ENCODE assay signal across 3 cellular contexts in the genomic region with DNA sequence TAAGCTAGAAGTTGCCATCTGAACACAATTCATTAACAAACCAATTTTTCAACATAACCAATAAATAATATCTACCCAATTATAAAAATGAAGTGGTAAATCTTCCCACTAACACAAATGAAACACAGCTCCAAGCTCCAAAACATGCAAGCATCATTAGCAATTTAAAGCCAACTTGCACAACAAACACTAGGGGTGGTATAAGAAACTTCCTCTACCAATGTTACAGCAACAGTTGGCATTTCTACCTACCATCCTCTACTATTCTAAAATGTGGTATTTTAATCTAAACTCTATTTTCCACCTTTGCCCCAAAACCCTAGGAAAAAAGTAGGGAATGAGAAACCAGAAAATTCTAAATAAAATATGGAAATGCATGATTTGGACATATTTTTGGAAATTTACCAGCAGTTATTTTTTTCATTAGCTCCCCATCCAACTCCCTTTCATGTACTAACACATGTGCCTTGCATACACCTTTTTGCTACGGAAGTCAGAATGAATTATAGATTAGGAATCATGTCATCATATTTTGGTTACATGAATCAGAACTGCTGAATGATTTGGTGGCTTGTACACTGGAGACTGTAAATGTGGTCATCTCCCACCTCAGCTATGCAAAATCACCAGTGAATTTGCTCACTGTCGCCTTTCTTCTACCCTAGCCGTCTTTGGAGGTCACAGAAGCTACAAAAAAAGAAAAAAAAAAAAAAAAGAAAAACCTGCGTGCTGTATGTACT.
TF ChIP-seq lines count a peak whose summit lies in the region.

No MANE protein-coding gene starts in this region.

TF ChIP-seq in SK-N-SH, 30 proteins besides CTCF, POLR2A, EP300 and RAD21 (continues in another document):
- TF ChIP-seq RFX5 (IDR thresholded peaks at IDR 0.05; ENCODE audit: low read length) (no peak), JUND (IDR thresholded peaks at IDR 0.05) (no peak), FOSL2 (IDR thresholded peaks at IDR 0.05; ENCODE audit: borderline replicate concordance, low read depth) (no peak), FOXM1 (IDR thresholded peaks at IDR 0.05; ENCODE audit: low read depth) (no peak), EZH2phosphoT487 (IDR thresholded peaks at IDR 0.05; ENCODE audit: borderline replicate concordance, low read depth) (no peak), TEAD4 (IDR thresholded peaks at IDR 0.05; ENCODE audit: borderline replicate concordance, insufficient read depth) (no peak), MXI1 (IDR thresholded peaks at IDR 0.05; ENCODE audit: low read depth, low read length) (no peak), TAF1 (IDR thresholded peaks at IDR 0.05; ENCODE audit: borderline replicate concordance, low read depth, low read length) (no peak)
- TF ChIP-seq, protein P1, sequence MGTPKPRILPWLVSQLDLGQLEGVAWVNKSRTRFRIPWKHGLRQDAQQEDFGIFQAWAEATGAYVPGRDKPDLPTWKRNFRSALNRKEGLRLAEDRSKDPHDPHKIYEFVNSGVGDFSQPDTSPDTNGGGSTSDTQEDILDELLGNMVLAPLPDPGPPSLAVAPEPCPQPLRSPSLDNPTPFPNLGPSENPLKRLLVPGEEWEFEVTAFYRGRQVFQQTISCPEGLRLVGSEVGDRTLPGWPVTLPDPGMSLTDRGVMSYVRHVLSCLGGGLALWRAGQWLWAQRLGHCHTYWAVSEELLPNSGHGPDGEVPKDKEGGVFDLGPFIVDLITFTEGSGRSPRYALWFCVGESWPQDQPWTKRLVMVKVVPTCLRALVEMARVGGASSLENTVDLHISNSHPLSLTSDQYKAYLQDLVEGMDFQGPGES (IDR thresholded peaks at IDR 0.05; ENCODE audit: low read depth, low read length), result no peak
- TF ChIP-seq, protein P2, sequence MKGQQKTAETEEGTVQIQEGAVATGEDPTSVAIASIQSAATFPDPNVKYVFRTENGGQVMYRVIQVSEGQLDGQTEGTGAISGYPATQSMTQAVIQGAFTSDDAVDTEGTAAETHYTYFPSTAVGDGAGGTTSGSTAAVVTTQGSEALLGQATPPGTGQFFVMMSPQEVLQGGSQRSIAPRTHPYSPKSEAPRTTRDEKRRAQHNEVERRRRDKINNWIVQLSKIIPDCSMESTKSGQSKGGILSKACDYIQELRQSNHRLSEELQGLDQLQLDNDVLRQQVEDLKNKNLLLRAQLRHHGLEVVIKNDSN (IDR thresholded peaks at IDR 0.05; ENCODE audit: borderline replicate concordance, low read depth), result no peak
- TF ChIP-seq, protein P3, sequence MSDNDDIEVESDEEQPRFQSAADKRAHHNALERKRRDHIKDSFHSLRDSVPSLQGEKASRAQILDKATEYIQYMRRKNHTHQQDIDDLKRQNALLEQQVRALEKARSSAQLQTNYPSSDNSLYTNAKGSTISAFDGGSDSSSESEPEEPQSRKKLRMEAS (IDR thresholded peaks at IDR 0.05; ENCODE audit: low read depth), result no peak
- TF ChIP-seq, protein P4, sequence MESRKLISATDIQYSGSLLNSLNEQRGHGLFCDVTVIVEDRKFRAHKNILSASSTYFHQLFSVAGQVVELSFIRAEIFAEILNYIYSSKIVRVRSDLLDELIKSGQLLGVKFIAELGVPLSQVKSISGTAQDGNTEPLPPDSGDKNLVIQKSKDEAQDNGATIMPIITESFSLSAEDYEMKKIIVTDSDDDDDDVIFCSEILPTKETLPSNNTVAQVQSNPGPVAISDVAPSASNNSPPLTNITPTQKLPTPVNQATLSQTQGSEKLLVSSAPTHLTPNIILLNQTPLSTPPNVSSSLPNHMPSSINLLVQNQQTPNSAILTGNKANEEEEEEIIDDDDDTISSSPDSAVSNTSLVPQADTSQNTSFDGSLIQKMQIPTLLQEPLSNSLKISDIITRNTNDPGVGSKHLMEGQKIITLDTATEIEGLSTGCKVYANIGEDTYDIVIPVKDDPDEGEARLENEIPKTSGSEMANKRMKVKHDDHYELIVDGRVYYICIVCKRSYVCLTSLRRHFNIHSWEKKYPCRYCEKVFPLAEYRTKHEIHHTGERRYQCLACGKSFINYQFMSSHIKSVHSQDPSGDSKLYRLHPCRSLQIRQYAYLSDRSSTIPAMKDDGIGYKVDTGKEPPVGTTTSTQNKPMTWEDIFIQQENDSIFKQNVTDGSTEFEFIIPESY (IDR thresholded peaks at IDR 0.05; ENCODE audit: borderline replicate concordance, low read depth), result no peak
- TF ChIP-seq, protein P5, sequence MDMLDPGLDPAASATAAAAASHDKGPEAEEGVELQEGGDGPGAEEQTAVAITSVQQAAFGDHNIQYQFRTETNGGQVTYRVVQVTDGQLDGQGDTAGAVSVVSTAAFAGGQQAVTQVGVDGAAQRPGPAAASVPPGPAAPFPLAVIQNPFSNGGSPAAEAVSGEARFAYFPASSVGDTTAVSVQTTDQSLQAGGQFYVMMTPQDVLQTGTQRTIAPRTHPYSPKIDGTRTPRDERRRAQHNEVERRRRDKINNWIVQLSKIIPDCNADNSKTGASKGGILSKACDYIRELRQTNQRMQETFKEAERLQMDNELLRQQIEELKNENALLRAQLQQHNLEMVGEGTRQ (IDR thresholded peaks at IDR 0.05; ENCODE audit: borderline replicate concordance, low read depth, low read length), result no peak

TF ChIP-seq in SK-N-SH treated with all-trans-retinoic acid at 6 μM for 48 hours, 23 proteins besides CTCF, POLR2A, EP300 and RAD21:
- no peak for TF ChIP-seq ZFP3 (CRISPR knock-in tag; IDR thresholded peaks at IDR 0.05)
- TF ChIP-seq GLIS3 (CRISPR knock-in tag; IDR thresholded peaks at IDR 0.05), result no peak
- no peak for TF ChIP-seq ISL1 (CRISPR knock-in tag; IDR thresholded peaks at IDR 0.05)
- TF ChIP-seq SNAI2 (CRISPR knock-in tag; IDR thresholded peaks at IDR 0.05), result no peak
- TF ChIP-seq, protein P6, sequence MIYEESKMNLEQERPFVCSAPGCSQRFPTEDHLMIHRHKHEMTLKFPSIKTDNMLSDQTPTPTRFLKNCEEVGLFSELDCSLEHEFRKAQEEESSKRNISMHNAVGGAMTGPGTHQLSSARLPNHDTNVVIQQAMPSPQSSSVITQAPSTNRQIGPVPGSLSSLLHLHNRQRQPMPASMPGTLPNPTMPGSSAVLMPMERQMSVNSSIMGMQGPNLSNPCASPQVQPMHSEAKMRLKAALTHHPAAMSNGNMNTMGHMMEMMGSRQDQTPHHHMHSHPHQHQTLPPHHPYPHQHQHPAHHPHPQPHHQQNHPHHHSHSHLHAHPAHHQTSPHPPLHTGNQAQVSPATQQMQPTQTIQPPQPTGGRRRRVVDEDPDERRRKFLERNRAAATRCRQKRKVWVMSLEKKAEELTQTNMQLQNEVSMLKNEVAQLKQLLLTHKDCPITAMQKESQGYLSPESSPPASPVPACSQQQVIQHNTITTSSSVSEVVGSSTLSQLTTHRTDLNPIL (CRISPR knock-in tag; IDR thresholded peaks at IDR 0.05; ENCODE audit: low read depth), result no peak
- no peak for TF ChIP-seq ZNF565 (CRISPR knock-in tag; conservative IDR thresholded peaks at IDR 0.05; ENCODE audit: low read depth)
- no peak for TF ChIP-seq ZNF70 (CRISPR knock-in tag; IDR thresholded peaks at IDR 0.05)
- no peak for TF ChIP-seq ZC3H10 (CRISPR knock-in tag; IDR thresholded peaks at IDR 0.05)
- TF ChIP-seq ZFP30 (CRISPR knock-in tag; IDR thresholded peaks at IDR 0.05), result no peak
- TF ChIP-seq, protein P7, sequence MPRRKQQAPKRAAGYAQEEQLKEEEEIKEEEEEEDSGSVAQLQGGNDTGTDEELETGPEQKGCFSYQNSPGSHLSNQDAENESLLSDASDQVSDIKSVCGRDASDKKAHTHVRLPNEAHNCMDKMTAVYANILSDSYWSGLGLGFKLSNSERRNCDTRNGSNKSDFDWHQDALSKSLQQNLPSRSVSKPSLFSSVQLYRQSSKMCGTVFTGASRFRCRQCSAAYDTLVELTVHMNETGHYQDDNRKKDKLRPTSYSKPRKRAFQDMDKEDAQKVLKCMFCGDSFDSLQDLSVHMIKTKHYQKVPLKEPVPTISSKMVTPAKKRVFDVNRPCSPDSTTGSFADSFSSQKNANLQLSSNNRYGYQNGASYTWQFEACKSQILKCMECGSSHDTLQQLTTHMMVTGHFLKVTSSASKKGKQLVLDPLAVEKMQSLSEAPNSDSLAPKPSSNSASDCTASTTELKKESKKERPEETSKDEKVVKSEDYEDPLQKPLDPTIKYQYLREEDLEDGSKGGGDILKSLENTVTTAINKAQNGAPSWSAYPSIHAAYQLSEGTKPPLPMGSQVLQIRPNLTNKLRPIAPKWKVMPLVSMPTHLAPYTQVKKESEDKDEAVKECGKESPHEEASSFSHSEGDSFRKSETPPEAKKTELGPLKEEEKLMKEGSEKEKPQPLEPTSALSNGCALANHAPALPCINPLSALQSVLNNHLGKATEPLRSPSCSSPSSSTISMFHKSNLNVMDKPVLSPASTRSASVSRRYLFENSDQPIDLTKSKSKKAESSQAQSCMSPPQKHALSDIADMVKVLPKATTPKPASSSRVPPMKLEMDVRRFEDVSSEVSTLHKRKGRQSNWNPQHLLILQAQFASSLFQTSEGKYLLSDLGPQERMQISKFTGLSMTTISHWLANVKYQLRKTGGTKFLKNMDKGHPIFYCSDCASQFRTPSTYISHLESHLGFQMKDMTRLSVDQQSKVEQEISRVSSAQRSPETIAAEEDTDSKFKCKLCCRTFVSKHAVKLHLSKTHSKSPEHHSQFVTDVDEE (CRISPR knock-in tag; IDR thresholded peaks at IDR 0.05), result no peak
- TF ChIP-seq, protein P8, sequence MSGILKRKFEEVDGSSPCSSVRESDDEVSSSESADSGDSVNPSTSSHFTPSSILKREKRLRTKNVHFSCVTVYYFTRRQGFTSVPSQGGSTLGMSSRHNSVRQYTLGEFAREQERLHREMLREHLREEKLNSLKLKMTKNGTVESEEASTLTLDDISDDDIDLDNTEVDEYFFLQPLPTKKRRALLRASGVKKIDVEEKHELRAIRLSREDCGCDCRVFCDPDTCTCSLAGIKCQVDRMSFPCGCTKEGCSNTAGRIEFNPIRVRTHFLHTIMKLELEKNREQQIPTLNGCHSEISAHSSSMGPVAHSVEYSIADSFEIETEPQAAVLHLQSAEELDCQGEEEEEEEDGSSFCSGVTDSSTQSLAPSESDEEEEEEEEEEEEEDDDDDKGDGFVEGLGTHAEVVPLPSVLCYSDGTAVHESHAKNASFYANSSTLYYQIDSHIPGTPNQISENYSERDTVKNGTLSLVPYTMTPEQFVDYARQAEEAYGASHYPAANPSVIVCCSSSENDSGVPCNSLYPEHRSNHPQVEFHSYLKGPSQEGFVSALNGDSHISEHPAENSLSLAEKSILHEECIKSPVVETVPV (CRISPR knock-in tag; IDR thresholded peaks at IDR 0.05), result no peak
- TF ChIP-seq PPARA (CRISPR knock-in tag; IDR thresholded peaks at IDR 0.05; ENCODE audit: borderline replicate concordance), result no peak
- no peak for TF ChIP-seq ZNF8 (CRISPR knock-in tag; IDR thresholded peaks at IDR 0.05)

TF ChIP-seq in K562, 482 proteins besides CTCF, POLR2A, EP300 and RAD21:
- TF ChIP-seq ILF3 (IDR thresholded peaks at IDR 0.05; ENCODE audit: borderline replicate concordance), result no peak
- TF ChIP-seq CEBPG (CRISPR knock-in tag; IDR thresholded peaks at IDR 0.05), result no peak
- peak; percentile 55 to 73 for TF ChIP-seq CEBPG (tag; conservative IDR thresholded peaks at IDR 0.05 in 1 of 2, IDR thresholded peaks at IDR 0.05 in 1 of 2)
- no peak for TF ChIP-seq HCFC1 (IDR thresholded peaks at IDR 0.05; ENCODE audit: low read depth, low read length)
- TF ChIP-seq NR4A1 (CRISPR knock-in tag; IDR thresholded peaks at IDR 0.05), result no peak
- no peak for TF ChIP-seq NR4A1 (tag; IDR thresholded peaks at IDR 0.05)
- TF ChIP-seq MXI1 (IDR thresholded peaks at IDR 0.05; ENCODE audit: low read depth, low read length), result no peak
- peak; percentile 63 for TF ChIP-seq MEIS2 (IDR thresholded peaks at IDR 0.05; ENCODE audit: partially characterized antibody)
- TF ChIP-seq CBFA2T3 (IDR thresholded peaks at IDR 0.05), result no peak
- no peak for TF ChIP-seq SLC30A9 (CRISPR knock-in tag; IDR thresholded peaks at IDR 0.05)
- TF ChIP-seq, protein P9, sequence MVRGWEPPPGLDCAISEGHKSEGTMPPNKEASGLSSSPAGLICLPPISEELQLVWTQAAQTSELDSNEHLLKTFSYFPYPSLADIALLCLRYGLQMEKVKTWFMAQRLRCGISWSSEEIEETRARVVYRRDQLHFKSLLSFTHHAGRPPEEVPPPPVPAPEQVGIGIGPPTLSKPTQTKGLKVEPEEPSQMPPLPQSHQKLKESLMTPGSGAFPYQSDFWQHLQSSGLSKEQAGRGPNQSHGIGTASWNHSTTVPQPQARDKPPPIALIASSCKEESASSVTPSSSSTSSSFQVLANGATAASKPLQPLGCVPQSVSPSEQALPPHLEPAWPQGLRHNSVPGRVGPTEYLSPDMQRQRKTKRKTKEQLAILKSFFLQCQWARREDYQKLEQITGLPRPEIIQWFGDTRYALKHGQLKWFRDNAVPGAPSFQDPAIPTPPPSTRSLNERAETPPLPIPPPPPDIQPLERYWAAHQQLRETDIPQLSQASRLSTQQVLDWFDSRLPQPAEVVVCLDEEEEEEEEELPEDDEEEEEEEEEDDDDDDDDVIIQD (CRISPR knock-in tag; IDR thresholded peaks at IDR 0.05), result no peak
- peak; percentile 62 for TF ChIP-seq SMARCB1 (IDR thresholded peaks at IDR 0.05; ENCODE audit: insufficient read length, low read depth)
- TF ChIP-seq ZC3H4 (CRISPR knock-in tag; IDR thresholded peaks at IDR 0.05; ENCODE audit: borderline replicate concordance), result no peak
- peak; percentile 38; the same call in 1 of the 2 replicates for TF ChIP-seq CEBPB (tag; IDR thresholded peaks at IDR 0.05)
